Comparison of ENCODE assay signal across 8 cellular contexts in the genomic region with DNA sequence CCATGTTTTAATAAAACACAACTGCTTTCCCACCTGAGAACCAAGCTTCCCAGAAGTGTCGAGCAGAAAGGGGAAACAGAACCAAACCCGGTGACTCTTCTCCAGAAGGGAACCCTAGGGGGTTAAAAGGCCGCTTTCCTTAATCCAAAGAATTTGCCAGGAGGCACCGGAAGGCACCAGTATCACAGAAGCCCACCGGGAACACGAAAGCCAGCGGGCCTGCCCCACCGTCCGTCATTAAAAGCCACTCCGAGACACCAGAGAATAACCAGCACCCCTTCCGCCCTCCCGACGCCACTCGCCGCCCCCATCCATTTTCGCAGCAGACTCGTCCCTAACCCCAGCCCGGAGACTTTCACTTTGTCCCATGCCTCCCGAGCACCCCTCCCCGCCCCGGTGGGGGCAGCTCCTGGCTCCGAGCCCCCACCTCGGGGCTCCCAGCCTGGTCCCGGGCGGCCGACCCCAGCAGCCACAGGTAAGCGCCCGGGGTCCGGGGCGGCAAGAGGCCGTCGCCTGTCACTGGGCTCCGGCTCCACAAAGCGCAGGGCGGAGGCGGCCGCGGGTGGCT.
DNase-seq lines count a peak whose midpoint lies in the region; ATAC-seq and TF ChIP-seq lines count a peak whose summit lies in the region.

No MANE protein-coding gene starts in this region.

- no peaks in the 10 kb centered on the region for H3K9me3 ChIP-seq in DOHH2 (ENCODE audit: control insufficient read depth, insufficient read depth, low read length)
- H3K9me3 ChIP-seq in Loucy (ENCODE audit: insufficient read depth, low read depth, low read length): no peaks in the 10 kb centered on the region
- no peaks in the 10 kb centered on the region for H3K9me3 ChIP-seq in parathyroid adenoma (ENCODE audit: control insufficient read depth, low read length)

- TF ChIP-seq CTCF in DOHH2 (IDR thresholded peaks at IDR 0.05; ENCODE audit: low read depth, low read length, poor library complexity, severe bottlenecking): no peak
- TF ChIP-seq CTCF in Loucy (conservative IDR thresholded peaks at IDR 0.05; ENCODE audit: low read length): no peak
- TF ChIP-seq CTCF in foreskin fibroblast (IDR thresholded peaks at IDR 0.05; ENCODE audit: low read depth, low read length): no peak
- no peak for TF ChIP-seq CTCF in parathyroid adenoma (IDR thresholded peaks at IDR 0.05)

- H3K4me3 ChIP-seq in DOHH2 (ENCODE audit: low read length) (peak overlapping the region; percentile 87), Loucy (ENCODE audit: low read length, poor library complexity, severe bottlenecking) (peak overlapping the region; percentile 90), foreskin fibroblast (ENCODE audit: low read depth in 1 of 2, low read length in 2 of 2) (peak overlapping the region; percentile 58 to 85), parathyroid adenoma (ENCODE audit: low read depth, low read length) (peak overlapping the region; percentile 70)

- peaks cover 83% of the 10 kb centered on the region for H3K4me1 ChIP-seq in DOHH2 (ENCODE audit: control insufficient read depth, low read length)
- H3K4me1 ChIP-seq in Loucy (ENCODE audit: insufficient read depth, low read length, poor library complexity, severe bottlenecking): peaks cover 86% of the 10 kb centered on the region
- peaks cover 19% of the 10 kb centered on the region for H3K4me1 ChIP-seq in parathyroid adenoma

- DNase-seq in activated T-cell treated with anti-CD3 and anti-CD28 coated beads for 48 hours (ENCODE audit: low read depth): peak; percentile 23
- DNase-seq in foreskin fibroblast: peak in 1 of 2 donors; percentile 43
- DNase-seq in NCI-H2171 treated with DMSO at 0.1 percent for 48 hours (lab: John Stamatoyannopoulos, UW): no peak

- ATAC-seq in HG02759 (IDR thresholded peaks at IDR 0.05; ENCODE audit: unreplicated experiment) (no peak), GM21737 (IDR thresholded peaks at IDR 0.05; ENCODE audit: unreplicated experiment) (no peak)

- H3K9ac ChIP-seq in Loucy (ENCODE audit: low read depth, low read length, poor library complexity, severe bottlenecking) (peak overlapping the region; percentile 89), parathyroid adenoma (peak overlapping the region; percentile 23)

- H3K4me2 ChIP-seq in DOHH2 (ENCODE audit: low read length) (peak overlapping the region; percentile 96), Loucy (ENCODE audit: low read depth, low read length, poor library complexity, severe bottlenecking) (peak overlapping the region; percentile 91), parathyroid adenoma (ENCODE audit: low read length) (peak overlapping the region; percentile 90)

- peaks cover 68% of the 10 kb centered on the region for H3K36me3 ChIP-seq in DOHH2 (ENCODE audit: control insufficient read depth, low read length)
- H3K36me3 ChIP-seq in Loucy (ENCODE audit: insufficient read depth, low read length): peaks cover 16% of the 10 kb centered on the region; the same call in 1 of the 2 replicates
- H3K36me3 ChIP-seq in parathyroid adenoma (ENCODE audit: control insufficient read depth, insufficient read depth, low read length): no peaks in the 10 kb centered on the region

- peaks cover 33% of the 10 kb centered on the region for H3F3A ChIP-seq in DOHH2 (ENCODE audit: control insufficient read depth, insufficient read depth)
- H3F3A ChIP-seq in Loucy (ENCODE audit: low read depth): peaks cover 21% of the 10 kb centered on the region

- peak overlapping the region; percentile 38; the same call in 1 of the 2 replicates for H2AFZ ChIP-seq in Loucy (ENCODE audit: low read length)
- H2AFZ ChIP-seq in parathyroid adenoma: peak overlapping the region; percentile 66

- H3K9me2 ChIP-seq in DOHH2 (replicated peaks; ENCODE audit: control insufficient read depth, low read length) (no peaks in the 10 kb centered on the region), Loucy (replicated peaks; ENCODE audit: low read depth, low read length) (no peaks in the 10 kb centered on the region)

- H3K27me3 ChIP-seq in DOHH2 (ENCODE audit: control insufficient read depth, low read length): no peaks in the 10 kb centered on the region
- H3K27me3 ChIP-seq in Loucy (ENCODE audit: insufficient read depth, low read length, poor library complexity, severe bottlenecking): no peaks in the 10 kb centered on the region
- no peaks in the 10 kb centered on the region for H3K27me3 ChIP-seq in parathyroid adenoma (ENCODE audit: control insufficient read depth, insufficient read depth, low read length)

- H3K79me2 ChIP-seq in DOHH2 (ENCODE audit: control insufficient read depth, low read length) (peaks cover 76% of the 10 kb centered on the region), Loucy (ENCODE audit: insufficient read depth, low read length) (peaks cover 65% of the 10 kb centered on the region), parathyroid adenoma (peaks cover 14% of the 10 kb centered on the region)

- H4K20me1 ChIP-seq in DOHH2 (ENCODE audit: control insufficient read depth, insufficient read depth, low read depth, low read length) (peaks cover 8% of the 10 kb centered on the region), Loucy (ENCODE audit: insufficient read depth, low read length, poor library complexity, severe bottlenecking) (peaks cover 51% of the 10 kb centered on the region)

- peak overlapping the region; percentile 86 for H3K27ac ChIP-seq in DOHH2 (ENCODE audit: low read depth, low read length)
- H3K27ac ChIP-seq in parathyroid adenoma: peak overlapping the region; percentile 94
